ENCODE assay signal across 12 cellular contexts in genomic region chr13:45331123-45331619, GRCh38. TPM values are rescaled to one million over a fixed set of nuclear protein-coding genes. Genes with fewer than 3 reads are reported as not detected.
DNase-seq lines count a peak whose midpoint lies in the region; ATAC-seq and TF ChIP-seq lines count a peak whose summit lies in the region.
"Had no signal": no experiment of that assay in that cellular context is flagged by ENCODE, and none has a peak within 500 bp of the region (broad histone marks: within the 10 kb centered on the region; RNA-seq: fewer than 3 reads in every experiment).

No MANE protein-coding gene starts in this region.

- H3K27ac ChIP-seq in PC-9 (peak overlapping the region; percentile 66; the same call in 1 of the 2 replicates), epithelial cell of prostate (peak overlapping the region; percentile 99), right atrium auricular region (peak overlapping the region in 1 of 2 donors; percentile 23)

- no peaks in the 10 kb centered on the region for H3K27me3 ChIP-seq in PC-9 (ENCODE audit: insufficient read depth, low read depth)
- H3K27me3 ChIP-seq in right atrium auricular region, result no peaks in the 10 kb centered on the region
- H3K27me3 ChIP-seq: body of pancreas had no signal

- H3K4me3 ChIP-seq in PC-9 (no peak overlapping the region), right atrium auricular region (no peak overlapping the region)
- H3K4me3 ChIP-seq: body of pancreas had no signal

- TF ChIP-seq CTCF in PC-9 (conservative IDR thresholded peaks at IDR 0.05), result no peak
- TF ChIP-seq CTCF in right atrium auricular region (IDR thresholded peaks at IDR 0.05), result no peak

- peaks cover 26% of the 10 kb centered on the region for H3K36me3 Mint-ChIP-seq in stimulated activated naive CD8-positive, alpha-beta T cell treated with anti-CD3 and anti-CD28 coated beads, Interleukin-15, Interleukin-2, amounts not matched to agents 100 ng/mL and 50 ng/mL, for 24 hours (ENCODE audit: low read depth)
- H3K36me3 Mint-ChIP-seq in T-helper 2 cell treated with Interferon-gamma antibody and Interleukin-4, amounts not matched to agents 5 μg/mL and 100 μg/mL, for 36 hours (ENCODE audit: low read depth), result peaks cover 33% of the 10 kb centered on the region

- H3F3A ChIP-seq in PC-9 (ENCODE audit: insufficient read depth, low read depth), result peaks cover 91% of the 10 kb centered on the region

- no peak overlapping the region for H3K4me2 ChIP-seq in PC-9

- H3K9me3 ChIP-seq in PC-9 (ENCODE audit: insufficient read depth, low read depth) (no peaks in the 10 kb centered on the region), right atrium auricular region (no peaks in the 10 kb centered on the region)
- H3K9me3 ChIP-seq: body of pancreas had no signal

- ATAC-seq in stimulated activated naive CD8-positive, alpha-beta T cell treated with anti-CD3 and anti-CD28 coated beads, Interleukin-15, Interleukin-2, amounts not matched to agents 100 U/mL and 50 U/mL, for 24 hours, result no peak
- ATAC-seq: body of pancreas had no signal

- peaks cover 14% of the 10 kb centered on the region for H3K36me3 ChIP-seq in PC-9 (ENCODE audit: low read depth)
- H3K36me3 ChIP-seq in right atrium auricular region, result peaks cover 17% of the 10 kb centered on the region

- H4K20me1 ChIP-seq in PC-9 (ENCODE audit: insufficient read depth), result peaks cover 31% of the 10 kb centered on the region

- no peak for DNase-seq in stimulated activated naive CD8-positive, alpha-beta T cell treated with anti-CD3 and anti-CD28 coated beads, Interleukin-15, Interleukin-2, amounts not matched to agents 100 U/mL and 50 U/mL, for 24 hours
- DNase-seq in PC-9 (no peak), epithelial cell of prostate (ENCODE audit: low read depth, low spot score) (no peak), DMS153 treated with DMSO at 0.1 percent for 48 hours (lab: John Stamatoyannopoulos, UW; ENCODE audit: unreplicated experiment) (no peak), occipital lobe (lab: John Stamatoyannopoulos, UW) (no peak), right atrium auricular region (ENCODE audit: low spot score) (no peak)
- no peak for DNase-seq in T-helper 2 cell treated with Interferon-gamma antibody and Interleukin-4, amounts not matched to agents 5 μg/mL and 100 μg/mL, for 36 hours (ENCODE audit: low spot score)
- DNase-seq: activated CD4-positive, alpha-beta T cell treated with anti-CD3 and anti-CD28 coated beads for 48 hours; body of pancreas; MM.1S; right cardiac atrium had no signal

- BruUV-seq in PC-9 (replicated peaks; lab: Mats Ljungman, UMichigan), result no TSS peak

- H3K4me1 Mint-ChIP-seq in stimulated activated naive CD8-positive, alpha-beta T cell treated with anti-CD3 and anti-CD28 coated beads, Interleukin-15, Interleukin-2, amounts not matched to agents 100 ng/mL and 50 ng/mL, for 24 hours (ENCODE audit: low read depth), result peaks cover 90% of the 10 kb centered on the region
- H3K4me1 Mint-ChIP-seq in T-helper 2 cell treated with Interferon-gamma antibody and Interleukin-4, amounts not matched to agents 5 μg/mL and 100 μg/mL, for 36 hours (ENCODE audit: low read depth), result peaks cover 60% of the 10 kb centered on the region

- CTCF ChIA-PET in PC-9 (lab: Charles Lee), result no interaction called here

- H3K4me3 Mint-ChIP-seq in stimulated activated naive CD8-positive, alpha-beta T cell treated with anti-CD3 and anti-CD28 coated beads, Interleukin-15, Interleukin-2, amounts not matched to agents 100 ng/mL and 50 ng/mL, for 24 hours, result no peak overlapping the region
- H3K4me3 Mint-ChIP-seq in T-helper 2 cell treated with Interferon-gamma antibody and Interleukin-4, amounts not matched to agents 5 μg/mL and 100 μg/mL, for 36 hours, result no peak overlapping the region

- intact Hi-C loops in PC-9 (cut with micrococcal nuclease; ENCODE audit: unreplicated experiment), result loop anchor here (5.0 kb wide), 2 partner anchors 36 to 131 kb away; partner anchors contain the start of gene COG3

- peaks cover 9% of the 10 kb centered on the region for H3K79me2 ChIP-seq in PC-9 (ENCODE audit: low read depth)

- H3K4me1 ChIP-seq in PC-9 (replicated peaks; ENCODE audit: insufficient read depth), result peaks cover 80% of the 10 kb centered on the region
- H3K4me1 ChIP-seq in right atrium auricular region, result peaks cover 0 to 92% of the 10 kb centered on the region in 2 donors

- no peaks in the 10 kb centered on the region for H3K9me3 Mint-ChIP-seq in stimulated activated naive CD8-positive, alpha-beta T cell treated with anti-CD3 and anti-CD28 coated beads, Interleukin-15, Interleukin-2, amounts not matched to agents 100 ng/mL and 50 ng/mL, for 24 hours
- H3K9me3 Mint-ChIP-seq in T-helper 2 cell treated with Interferon-gamma antibody and Interleukin-4, amounts not matched to agents 5 μg/mL and 100 μg/mL, for 36 hours, result no peaks in the 10 kb centered on the region

- H3K9me2 ChIP-seq in PC-9 (ENCODE audit: insufficient read depth), result no peaks in the 10 kb centered on the region

- peak overlapping the region; percentile 54 for H3K27ac Mint-ChIP-seq in stimulated activated naive CD8-positive, alpha-beta T cell treated with anti-CD3 and anti-CD28 coated beads, Interleukin-15, Interleukin-2, amounts not matched to agents 100 ng/mL and 50 ng/mL, for 24 hours
- no peak overlapping the region for H3K27ac Mint-ChIP-seq in T-helper 2 cell treated with Interferon-gamma antibody and Interleukin-4, amounts not matched to agents 5 μg/mL and 100 μg/mL, for 36 hours

- no peak overlapping the region for H2AFZ ChIP-seq in PC-9

- POLR2A ChIA-PET in PC-9 (lab: Charles Lee; ENCODE audit: unreplicated experiment), result interaction anchor here (0.5 to 1.5 kb wide), 2 partner anchors 10 to 1127 kb away, joined by 28 to 49 read pairs; partner anchors contain the start of gene TPT1

- no peaks in the 10 kb centered on the region for H3K27me3 Mint-ChIP-seq in stimulated activated naive CD8-positive, alpha-beta T cell treated with anti-CD3 and anti-CD28 coated beads, Interleukin-15, Interleukin-2, amounts not matched to agents 100 ng/mL and 50 ng/mL, for 24 hours
- H3K27me3 Mint-ChIP-seq in T-helper 2 cell treated with Interferon-gamma antibody and Interleukin-4, amounts not matched to agents 5 μg/mL and 100 μg/mL, for 36 hours (ENCODE audit: low read depth), result no peaks in the 10 kb centered on the region

RNA-seq across cellular contexts. Expression of gene TPT1, which starts 9.8 kb away (rescaled TPM):
- 1,968 and 2,237 TPM in 2 replicates for total RNA-seq in PC-9 (2021)
- 2,066 TPM for total RNA-seq in occipital lobe
- total RNA-seq in right atrium auricular region, result 1,000 to 10,000 TPM; 2,150 to 2,159 TPM
